In genomic region chr7:87059525-87060287, GRCh38 we compare ENCODE assay signal across 1 cellular context.
TF ChIP-seq lines count a peak whose summit lies in the region.

ELAPOR2 (minus strand) TSS chr7:87059654; CDS start chr7:87059513, 141 bp downstream.

TF ChIP-seq in HEK293, 187 proteins besides CTCF, POLR2A, EP300 and RAD21 (continued from another document and continues in another):
- TF ChIP-seq ZNF513 (tag by site-specific recombination; IDR thresholded peaks at IDR 0.05) (no peak), ZBTB44 (tag by site-specific recombination; IDR thresholded peaks at IDR 0.05) (no peak), HOXC10 (CRISPR knock-in tag; IDR thresholded peaks at IDR 0.05) (no peak), PRDM10 (tag by site-specific recombination; IDR thresholded peaks at IDR 0.05) (0 out of 2 replicates have a peak, but pooled peaks have one; percentile 18), ZNF571 (tag by site-specific recombination; IDR thresholded peaks at IDR 0.05) (no peak), ZNF510 (tag by site-specific recombination; IDR thresholded peaks at IDR 0.05; ENCODE audit: insufficient replicate concordance) (no peak), ZNF26 (tag by site-specific recombination; IDR thresholded peaks at IDR 0.05) (no peak), ZNF391 (tag by site-specific recombination; IDR thresholded peaks at IDR 0.05; ENCODE audit: borderline replicate concordance, low read depth) (no peak), WT1 (tag by site-specific recombination; IDR thresholded peaks at IDR 0.05) (no peak), ZNF398 (tag by site-specific recombination; IDR thresholded peaks at IDR 0.05) (no peak), GFI1B (tag by site-specific recombination; IDR thresholded peaks at IDR 0.05) (no peak), ZNF501 (tag by site-specific recombination; IDR thresholded peaks at IDR 0.05) (peak; percentile 41; the same call in 1 of the 2 replicates), ZNF600 (tag by site-specific recombination; IDR thresholded peaks at IDR 0.05) (peak; percentile 24; the same call in 1 of the 2 replicates), ZNF843 (tag by site-specific recombination; IDR thresholded peaks at IDR 0.05) (0 out of 2 replicates have a peak, but pooled peaks have one; percentile 26), ZNF223 (tag by site-specific recombination; IDR thresholded peaks at IDR 0.05) (no peak), SCRT2 (tag by site-specific recombination; IDR thresholded peaks at IDR 0.05) (no peak), ZNF558 (tag by site-specific recombination; IDR thresholded peaks at IDR 0.05) (no peak), ZSCAN16 (tag by site-specific recombination; IDR thresholded peaks at IDR 0.05) (no peak), ZSCAN4 (tag by site-specific recombination; IDR thresholded peaks at IDR 0.05) (0 out of 2 replicates have a peak, but pooled peaks have one; percentile 19), ZNF530 (tag by site-specific recombination; IDR thresholded peaks at IDR 0.05; ENCODE audit: low read depth) (no peak), KLF17 (tag by site-specific recombination; IDR thresholded peaks at IDR 0.05) (no peak), ZNF16 (tag by site-specific recombination; IDR thresholded peaks at IDR 0.05; ENCODE audit: low read depth) (no peak), KLF7 (tag by site-specific recombination; IDR thresholded peaks at IDR 0.05; ENCODE audit: borderline replicate concordance) (peak; percentile 31; the same call in 1 of the 2 replicates), PATZ1 (tag by site-specific recombination; IDR thresholded peaks at IDR 0.05) (peak; percentile 59), ZNF677 (tag by site-specific recombination; IDR thresholded peaks at IDR 0.05) (no peak), ZNF394 (tag by site-specific recombination; IDR thresholded peaks at IDR 0.05; ENCODE audit: borderline replicate concordance) (peak; percentile 64; the same call in 1 of the 2 replicates), ZNF18 (tag by site-specific recombination; IDR thresholded peaks at IDR 0.05) (0 out of 2 replicates have a peak, but pooled peaks have one; percentile 15), ZBTB48 (tag by site-specific recombination; IDR thresholded peaks at IDR 0.05) (peak; percentile 65; the same call in 1 of the 2 replicates), HOXD13 (CRISPR knock-in tag; IDR thresholded peaks at IDR 0.05; ENCODE audit: borderline replicate concordance) (no peak), ZNF354C (tag by site-specific recombination; IDR thresholded peaks at IDR 0.05; ENCODE audit: borderline replicate concordance, low read depth) (no peak), HIC1 (tag by site-specific recombination; IDR thresholded peaks at IDR 0.05) (no peak), MEIS1 (CRISPR knock-in tag; IDR thresholded peaks at IDR 0.05; ENCODE audit: borderline replicate concordance) (0 out of 2 replicates have a peak, but pooled peaks have one; percentile 21), ZSCAN23 (tag by site-specific recombination; IDR thresholded peaks at IDR 0.05) (no peak), KLF9 (tag by site-specific recombination; IDR thresholded peaks at IDR 0.05; ENCODE audit: low read depth) (0 out of 2 replicates have a peak, but pooled peaks have one; percentile 27), ZNF175 (tag by site-specific recombination; IDR thresholded peaks at IDR 0.05) (no peak), MYNN (tag by site-specific recombination; IDR thresholded peaks at IDR 0.05; ENCODE audit: borderline replicate concordance) (no peak), ZNF404 (tag by site-specific recombination; IDR thresholded peaks at IDR 0.05) (no peak), ZNF561 (tag by site-specific recombination; IDR thresholded peaks at IDR 0.05; ENCODE audit: borderline replicate concordance) (no peak), ZEB2 (tag by site-specific recombination; IDR thresholded peaks at IDR 0.05) (peak; percentile 49; the same call in 1 of the 2 replicates), ZNF140 (tag by site-specific recombination; IDR thresholded peaks at IDR 0.05) (no peak)
